ENCODE assay signal across 8 cellular contexts in genomic region chr1:47192458-47193384, GRCh38. TPM values are rescaled to one million over a fixed set of nuclear protein-coding genes. Genes with fewer than 3 reads are reported as not detected.
DNase-seq lines count a peak whose midpoint lies in the region; ATAC-seq and TF ChIP-seq lines count a peak whose summit lies in the region.

No MANE protein-coding gene starts in this region.

- no peak overlapping the region for H3K27ac Mint-ChIP-seq in T-cell

- intact Hi-C loops in adrenal gland (cut with DNase I) (loop anchor here in 1 of 2 donors (5.0 kb wide), 2 partner anchors 70 to 230 kb away; no protein-coding TSS in a partner anchor), left ventricle myocardium inferior (cut with micrococcal nuclease) (no loop called here)

- H3K4me1 ChIP-seq in adrenal gland (replicated peaks in 1 of 2) (peaks cover 6 to 8% of the 10 kb centered on the region in 2 donors), left ventricle myocardium inferior (peaks cover 28% of the 10 kb centered on the region)

- CTCF ChIA-PET in T-cell (lab: Charles Lee) = interaction anchor here (0.6 to 3.1 kb wide), 16 partner anchors 8 to 518 kb away, joined by 3 to 15 read pairs (median 3); no protein-coding TSS in a partner anchor

- H3K27me3 Mint-ChIP-seq in T-cell = peaks cover 6 to 16% of the 10 kb centered on the region in 2 donors

- H3K36me3 Mint-ChIP-seq in T-cell = no peaks in the 10 kb centered on the region

- peak; percentile 84 to 95 (median 88) for TF ChIP-seq CTCF in adrenal gland (IDR thresholded peaks at IDR 0.05)
- TF ChIP-seq CTCF in left ventricle myocardium inferior (IDR thresholded peaks at IDR 0.05; ENCODE audit: borderline replicate concordance) = peak; percentile 96

- ATAC-seq in GM21381 (IDR thresholded peaks at IDR 0.05; ENCODE audit: unreplicated experiment) (peak; percentile 74), T-cell (replicated peaks in 1 of 4) (peak; percentile 57 to 77 (median 74)), HG02884 (IDR thresholded peaks at IDR 0.05; ENCODE audit: unreplicated experiment) (no peak)

- H3K9me3 Mint-ChIP-seq in T-cell = no peaks in the 10 kb centered on the region

- DNase-seq in COLO668 (lab: John Stamatoyannopoulos, UW; ENCODE audit: unreplicated experiment) = peak; percentile 81
- DNase-seq in MV-4-11 (lab: John Stamatoyannopoulos, UW) = peak; percentile 53
- DNase-seq in T-cell = peak; percentile 8 to 67 (median 48)
- peak; percentile 67 to 88 (median 78) for DNase-seq in adrenal gland
- DNase-seq in left ventricle myocardium inferior = peak; percentile 79
- DNase-seq in putamen (ENCODE audit: low spot score) = peak; percentile 34

- no peak for TF ChIP-seq POLR2A in adrenal gland (IDR thresholded peaks at IDR 0.05)

- H3K27me3 ChIP-seq in adrenal gland (no peaks in the 10 kb centered on the region), left ventricle myocardium inferior (ENCODE audit: low read depth) (no peaks in the 10 kb centered on the region)

- POLR2A ChIA-PET in T-cell (lab: Charles Lee) = no interaction called here

- no peak overlapping the region for H3K27ac ChIP-seq in adrenal gland
- H3K27ac ChIP-seq in left ventricle myocardium inferior (replicated peaks) = no peak overlapping the region

- H3K4me1 Mint-ChIP-seq in T-cell = no peaks in the 10 kb centered on the region

- no peaks in the 10 kb centered on the region for H3K9me3 ChIP-seq in adrenal gland (replicated peaks in 1 of 3)
- no peaks in the 10 kb centered on the region for H3K9me3 ChIP-seq in left ventricle myocardium inferior (replicated peaks)

- no peaks in the 10 kb centered on the region for H3K36me3 ChIP-seq in adrenal gland (replicated peaks in 1 of 2)
- H3K36me3 ChIP-seq in left ventricle myocardium inferior = no peaks in the 10 kb centered on the region

- WGBS in adrenal gland, 4 donors = 8 to 11% (median 11%) methylated on average over 9 to 10 of the region's 10 CpGs

- H3K4me3 Mint-ChIP-seq in T-cell = no peak overlapping the region

- H3K4me3 ChIP-seq in adrenal gland = no peak overlapping the region
- H3K4me3 ChIP-seq in left ventricle myocardium inferior = no peak overlapping the region

RNA-seq across cellular contexts. Expression of gene PDZK1IP1, which starts 2.9 kb away (rescaled TPM):
- not detected for total RNA-seq in T-cell
- total RNA-seq in adrenal gland = 10 to 100 TPM in 3 of 8 donors, 1 to 10 TPM in 5; 1.8 to 16.9 (median 4.7) TPM
- 1 to 10 TPM; 1.5 to 3.9 (median 3.7) TPM for polyA plus RNA-seq in adrenal gland
- not detected for total RNA-seq in left ventricle myocardium inferior

RNA-seq across cellular contexts. Expression of gene TAL1, which starts 39.3 kb away (rescaled TPM):
- total RNA-seq in T-cell (under 1 TPM; 0.28 to 0.85 (median 0.44) TPM), adrenal gland (1 to 10 TPM; 1.2 to 6.0 (median 2.8) TPM), left ventricle myocardium inferior (4.3 TPM)
- 10 to 100 TPM in 1 of 3 donors, 1 to 10 TPM in 2; 2.9 to 13.4 (median 5.4) TPM for polyA plus RNA-seq in adrenal gland

RNA-seq across cellular contexts. Expression of gene CYP4A22, which starts 55.5 kb away (rescaled TPM):
- total RNA-seq in T-cell (not detected), adrenal gland (not detected), left ventricle myocardium inferior (not detected)
- not detected for polyA plus RNA-seq in adrenal gland
